Comparison of ENCODE assay signal across 1 cellular context in the genomic region with DNA sequence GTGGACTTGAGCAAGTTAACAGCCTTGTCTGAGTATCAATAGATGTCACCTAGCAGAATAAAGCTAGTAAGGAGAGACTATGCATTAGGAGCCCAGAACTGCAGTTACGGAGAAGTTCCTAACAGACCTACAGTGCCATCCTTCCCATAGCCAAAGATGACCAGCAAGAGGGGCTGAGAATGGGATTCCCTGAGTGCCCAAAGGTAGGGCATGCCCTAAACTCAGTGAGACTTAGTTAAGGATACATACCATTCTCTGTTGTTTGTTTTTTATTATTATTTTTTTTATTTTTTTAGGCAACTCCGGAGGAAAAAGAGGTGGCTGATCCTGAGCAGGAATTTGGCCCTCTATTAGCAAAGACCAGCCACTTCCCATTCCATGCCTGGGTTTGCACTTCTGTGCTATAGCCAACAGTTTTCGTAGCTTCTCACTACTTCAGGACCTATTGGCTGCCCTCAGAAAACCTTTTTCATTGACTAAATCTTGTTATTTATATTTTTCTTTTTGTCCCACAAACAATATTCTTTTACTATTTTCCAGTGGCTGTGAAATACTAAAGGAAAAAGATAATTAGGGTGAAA.
TF ChIP-seq lines count a peak whose summit lies in the region.

No MANE protein-coding gene starts in this region.

TF ChIP-seq in GM23338, 12 proteins besides CTCF, POLR2A, EP300 and RAD21 (continued from another document):
- TF ChIP-seq, protein P1, sequence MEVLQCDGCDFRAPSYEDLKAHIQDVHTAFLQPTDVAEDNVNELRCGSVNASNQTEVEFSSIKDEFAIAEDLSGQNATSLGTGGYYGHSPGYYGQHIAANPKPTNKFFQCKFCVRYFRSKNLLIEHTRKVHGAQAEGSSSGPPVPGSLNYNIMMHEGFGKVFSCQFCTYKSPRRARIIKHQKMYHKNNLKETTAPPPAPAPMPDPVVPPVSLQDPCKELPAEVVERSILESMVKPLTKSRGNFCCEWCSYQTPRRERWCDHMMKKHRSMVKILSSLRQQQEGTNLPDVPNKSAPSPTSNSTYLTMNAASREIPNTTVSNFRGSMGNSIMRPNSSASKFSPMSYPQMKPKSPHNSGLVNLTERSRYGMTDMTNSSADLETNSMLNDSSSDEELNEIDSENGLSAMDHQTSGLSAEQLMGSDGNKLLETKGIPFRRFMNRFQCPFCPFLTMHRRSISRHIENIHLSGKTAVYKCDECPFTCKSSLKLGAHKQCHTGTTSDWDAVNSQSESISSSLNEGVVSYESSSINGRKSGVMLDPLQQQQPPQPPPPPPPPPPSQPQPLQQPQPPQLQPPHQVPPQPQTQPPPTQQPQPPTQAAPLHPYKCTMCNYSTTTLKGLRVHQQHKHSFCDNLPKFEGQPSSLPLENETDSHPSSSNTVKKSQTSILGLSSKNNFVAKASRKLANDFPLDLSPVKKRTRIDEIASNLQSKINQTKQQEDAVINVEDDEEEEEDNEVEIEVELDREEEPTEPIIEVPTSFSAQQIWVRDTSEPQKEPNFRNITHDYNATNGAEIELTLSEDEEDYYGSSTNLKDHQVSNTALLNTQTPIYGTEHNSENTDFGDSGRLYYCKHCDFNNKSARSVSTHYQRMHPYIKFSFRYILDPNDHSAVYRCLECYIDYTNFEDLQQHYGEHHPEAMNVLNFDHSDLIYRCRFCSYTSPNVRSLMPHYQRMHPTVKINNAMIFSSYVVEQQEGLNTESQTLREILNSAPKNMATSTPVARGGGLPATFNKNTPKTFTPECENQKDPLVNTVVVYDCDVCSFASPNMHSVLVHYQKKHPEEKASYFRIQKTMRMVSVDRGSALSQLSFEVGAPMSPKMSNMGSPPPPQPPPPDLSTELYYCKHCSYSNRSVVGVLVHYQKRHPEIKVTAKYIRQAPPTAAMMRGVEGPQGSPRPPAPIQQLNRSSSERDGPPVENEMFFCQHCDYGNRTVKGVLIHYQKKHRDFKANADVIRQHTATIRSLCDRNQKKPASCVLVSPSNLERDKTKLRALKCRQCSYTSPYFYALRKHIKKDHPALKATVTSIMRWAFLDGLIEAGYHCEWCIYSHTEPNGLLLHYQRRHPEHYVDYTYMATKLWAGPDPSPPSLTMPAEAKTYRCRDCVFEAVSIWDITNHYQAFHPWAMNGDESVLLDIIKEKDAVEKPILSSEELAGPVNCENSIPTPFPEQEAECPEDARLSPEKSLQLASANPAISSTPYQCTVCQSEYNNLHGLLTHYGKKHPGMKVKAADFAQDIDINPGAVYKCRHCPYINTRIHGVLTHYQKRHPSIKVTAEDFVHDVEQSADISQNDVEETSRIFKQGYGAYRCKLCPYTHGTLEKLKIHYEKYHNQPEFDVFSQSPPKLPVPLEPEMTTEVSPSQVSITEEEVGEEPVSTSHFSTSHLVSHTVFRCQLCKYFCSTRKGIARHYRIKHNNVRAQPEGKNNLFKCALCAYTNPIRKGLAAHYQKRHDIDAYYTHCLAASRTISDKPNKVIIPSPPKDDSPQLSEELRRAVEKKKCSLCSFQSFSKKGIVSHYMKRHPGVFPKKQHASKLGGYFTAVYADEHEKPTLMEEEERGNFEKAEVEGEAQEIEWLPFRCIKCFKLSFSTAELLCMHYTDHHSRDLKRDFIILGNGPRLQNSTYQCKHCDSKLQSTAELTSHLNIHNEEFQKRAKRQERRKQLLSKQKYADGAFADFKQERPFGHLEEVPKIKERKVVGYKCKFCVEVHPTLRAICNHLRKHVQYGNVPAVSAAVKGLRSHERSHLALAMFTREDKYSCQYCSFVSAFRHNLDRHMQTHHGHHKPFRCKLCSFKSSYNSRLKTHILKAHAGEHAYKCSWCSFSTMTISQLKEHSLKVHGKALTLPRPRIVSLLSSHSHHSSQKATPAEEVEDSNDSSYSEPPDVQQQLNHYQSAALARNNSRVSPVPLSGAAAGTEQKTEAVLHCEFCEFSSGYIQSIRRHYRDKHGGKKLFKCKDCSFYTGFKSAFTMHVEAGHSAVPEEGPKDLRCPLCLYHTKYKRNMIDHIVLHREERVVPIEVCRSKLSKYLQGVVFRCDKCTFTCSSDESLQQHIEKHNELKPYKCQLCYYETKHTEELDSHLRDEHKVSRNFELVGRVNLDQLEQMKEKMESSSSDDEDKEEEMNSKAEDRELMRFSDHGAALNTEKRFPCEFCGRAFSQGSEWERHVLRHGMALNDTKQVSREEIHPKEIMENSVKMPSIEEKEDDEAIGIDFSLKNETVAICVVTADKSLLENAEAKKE (CRISPR knock-in tag; IDR thresholded peaks at IDR 0.05), result no peak
- TF ChIP-seq, protein P2, sequence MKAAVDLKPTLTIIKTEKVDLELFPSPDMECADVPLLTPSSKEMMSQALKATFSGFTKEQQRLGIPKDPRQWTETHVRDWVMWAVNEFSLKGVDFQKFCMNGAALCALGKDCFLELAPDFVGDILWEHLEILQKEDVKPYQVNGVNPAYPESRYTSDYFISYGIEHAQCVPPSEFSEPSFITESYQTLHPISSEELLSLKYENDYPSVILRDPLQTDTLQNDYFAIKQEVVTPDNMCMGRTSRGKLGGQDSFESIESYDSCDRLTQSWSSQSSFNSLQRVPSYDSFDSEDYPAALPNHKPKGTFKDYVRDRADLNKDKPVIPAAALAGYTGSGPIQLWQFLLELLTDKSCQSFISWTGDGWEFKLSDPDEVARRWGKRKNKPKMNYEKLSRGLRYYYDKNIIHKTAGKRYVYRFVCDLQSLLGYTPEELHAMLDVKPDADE (IDR thresholded peaks at IDR 0.05), result no peak
- TF ChIP-seq EZH2phosphoT487 (IDR thresholded peaks at IDR 0.05; ENCODE audit: unreplicated experiment), result no peak
- TF ChIP-seq, protein P3, sequence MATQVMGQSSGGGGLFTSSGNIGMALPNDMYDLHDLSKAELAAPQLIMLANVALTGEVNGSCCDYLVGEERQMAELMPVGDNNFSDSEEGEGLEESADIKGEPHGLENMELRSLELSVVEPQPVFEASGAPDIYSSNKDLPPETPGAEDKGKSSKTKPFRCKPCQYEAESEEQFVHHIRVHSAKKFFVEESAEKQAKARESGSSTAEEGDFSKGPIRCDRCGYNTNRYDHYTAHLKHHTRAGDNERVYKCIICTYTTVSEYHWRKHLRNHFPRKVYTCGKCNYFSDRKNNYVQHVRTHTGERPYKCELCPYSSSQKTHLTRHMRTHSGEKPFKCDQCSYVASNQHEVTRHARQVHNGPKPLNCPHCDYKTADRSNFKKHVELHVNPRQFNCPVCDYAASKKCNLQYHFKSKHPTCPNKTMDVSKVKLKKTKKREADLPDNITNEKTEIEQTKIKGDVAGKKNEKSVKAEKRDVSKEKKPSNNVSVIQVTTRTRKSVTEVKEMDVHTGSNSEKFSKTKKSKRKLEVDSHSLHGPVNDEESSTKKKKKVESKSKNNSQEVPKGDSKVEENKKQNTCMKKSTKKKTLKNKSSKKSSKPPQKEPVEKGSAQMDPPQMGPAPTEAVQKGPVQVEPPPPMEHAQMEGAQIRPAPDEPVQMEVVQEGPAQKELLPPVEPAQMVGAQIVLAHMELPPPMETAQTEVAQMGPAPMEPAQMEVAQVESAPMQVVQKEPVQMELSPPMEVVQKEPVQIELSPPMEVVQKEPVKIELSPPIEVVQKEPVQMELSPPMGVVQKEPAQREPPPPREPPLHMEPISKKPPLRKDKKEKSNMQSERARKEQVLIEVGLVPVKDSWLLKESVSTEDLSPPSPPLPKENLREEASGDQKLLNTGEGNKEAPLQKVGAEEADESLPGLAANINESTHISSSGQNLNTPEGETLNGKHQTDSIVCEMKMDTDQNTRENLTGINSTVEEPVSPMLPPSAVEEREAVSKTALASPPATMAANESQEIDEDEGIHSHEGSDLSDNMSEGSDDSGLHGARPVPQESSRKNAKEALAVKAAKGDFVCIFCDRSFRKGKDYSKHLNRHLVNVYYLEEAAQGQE (IDR thresholded peaks at IDR 0.05; ENCODE audit: unreplicated experiment), result no peak
